8 cellular contexts compared by ENCODE assay signal in the genomic region with DNA sequence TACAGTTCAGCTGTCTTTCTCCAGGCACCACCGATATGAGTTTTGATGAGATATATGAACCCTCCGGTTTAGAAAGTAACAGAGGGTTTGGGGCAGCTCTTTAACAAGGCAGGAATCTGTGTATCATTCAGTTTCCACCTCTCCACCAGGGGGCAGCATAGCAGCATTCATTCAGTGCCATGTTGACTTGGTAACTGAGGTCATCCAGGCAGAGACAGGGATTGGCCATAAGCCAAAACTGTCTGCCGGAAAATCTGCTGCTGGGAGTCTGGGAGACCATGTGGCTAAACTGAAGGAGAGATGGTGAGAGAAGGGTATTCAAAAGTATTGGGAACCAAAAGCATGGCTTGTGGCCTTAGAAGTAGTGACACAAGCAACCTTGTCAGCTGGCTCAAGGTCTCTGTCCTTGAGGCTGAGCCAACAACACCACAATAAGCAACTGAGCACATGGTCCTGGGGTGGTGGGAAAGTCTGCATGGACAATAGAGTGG.
DNase-seq lines count a peak whose midpoint lies in the region; ATAC-seq and TF ChIP-seq lines count a peak whose summit lies in the region.

No MANE protein-coding gene starts in this region.

- TF ChIP-seq CTCF in GM12873 (IDR thresholded peaks at IDR 0.05; ENCODE audit: insufficient read depth, low read depth, low read length, missing control alignments): peak; percentile 85
- peak; percentile 64 for TF ChIP-seq CTCF in fibroblast of villous mesenchyme (IDR thresholded peaks at IDR 0.05; ENCODE audit: insufficient read depth, low read depth, low read length)
- peak; percentile 38 for TF ChIP-seq CTCF in osteocyte (IDR thresholded peaks at IDR 0.05)

- CTCF ChIA-PET in CD4-positive, alpha-beta memory T cell (lab: Charles Lee; ENCODE audit: partially characterized antibody): interaction anchor here (1.0 to 1.7 kb wide), 2 partner anchors 12 to 13 kb away, joined by 3 to 4 read pairs; no protein-coding TSS in a partner anchor

- no peak overlapping the region for H3K27ac ChIP-seq in CD4-positive, alpha-beta memory T cell (ENCODE audit: low read depth, low read length)

- no peaks in the 10 kb centered on the region for H3K36me3 ChIP-seq in CD4-positive, alpha-beta memory T cell (ENCODE audit: insufficient read depth, low read length)

- H3K36me3 Mint-ChIP-seq in osteocyte (ENCODE audit: unreplicated experiment): no peaks in the 10 kb centered on the region
- H3K36me3 Mint-ChIP-seq in CD4-positive, alpha-beta memory T cell: no peaks in the 10 kb centered on the region

- intact Hi-C loops in CD4-positive, alpha-beta memory T cell (cut with micrococcal nuclease): no loop called here

- H3K4me1 ChIP-seq in CD4-positive, alpha-beta memory T cell (ENCODE audit: insufficient read depth, low read length): no peaks in the 10 kb centered on the region

- H3K4me3 Mint-ChIP-seq in osteocyte (ENCODE audit: unreplicated experiment): no peak overlapping the region
- peak overlapping the region in 1 of 8 donors; percentile 9 for H3K4me3 Mint-ChIP-seq in CD4-positive, alpha-beta memory T cell

- no peak overlapping the region for H3K27ac Mint-ChIP-seq in osteocyte (ENCODE audit: unreplicated experiment)
- no peak overlapping the region for H3K27ac Mint-ChIP-seq in CD4-positive, alpha-beta memory T cell

- H3K4me3 ChIP-seq in fibroblast of villous mesenchyme (ENCODE audit: low read depth, low read length): no peak overlapping the region
- no peak overlapping the region for H3K4me3 ChIP-seq in CD4-positive, alpha-beta memory T cell (ENCODE audit: low read length in 2 of 2)

- H3K27me3 ChIP-seq in CD4-positive, alpha-beta memory T cell (ENCODE audit: insufficient read depth, low read length): no peaks in the 10 kb centered on the region

- ATAC-seq in HG03060 (IDR thresholded peaks at IDR 0.05; ENCODE audit: low read depth, unreplicated experiment): peak; percentile 70

- DNase-seq in A172 (ENCODE audit: low spot score): peak; percentile 62
- DNase-seq in NCI-H2171 treated with DMSO at 0.1 percent for 48 hours (lab: John Stamatoyannopoulos, UW): peak; percentile 91
- DNase-seq in activated CD4-positive, alpha-beta T cell treated with anti-CD3 and anti-CD28 coated beads, Interleukin-2, amount 50 U/mL, for 1 hour: peak; percentile 7
- peak; percentile 36 for DNase-seq in fibroblast of villous mesenchyme (ENCODE audit: low read depth)
- DNase-seq in osteocyte (ENCODE audit: extremely low spot score, unreplicated experiment): no peak
- DNase-seq in CD4-positive, alpha-beta memory T cell: no peak

- peaks cover 6% of the 10 kb centered on the region for H3K9me3 Mint-ChIP-seq in osteocyte (ENCODE audit: unreplicated experiment)
- H3K9me3 Mint-ChIP-seq in CD4-positive, alpha-beta memory T cell: peaks cover 0 to 4% (median 0%) of the 10 kb centered on the region in 8 donors

- no peaks in the 10 kb centered on the region for H3K9me3 ChIP-seq in CD4-positive, alpha-beta memory T cell (ENCODE audit: control insufficient read depth in 1 of 2, low read length in 2 of 2)

- H3K27me3 Mint-ChIP-seq in osteocyte (ENCODE audit: unreplicated experiment): no peaks in the 10 kb centered on the region
- peaks cover 5 to 13% of the 10 kb centered on the region in 2 donors for H3K27me3 Mint-ChIP-seq in CD4-positive, alpha-beta memory T cell

- no peaks in the 10 kb centered on the region for H3K4me1 Mint-ChIP-seq in osteocyte (ENCODE audit: unreplicated experiment)
- no peaks in the 10 kb centered on the region for H3K4me1 Mint-ChIP-seq in CD4-positive, alpha-beta memory T cell

- POLR2A ChIA-PET in CD4-positive, alpha-beta memory T cell (lab: Charles Lee; ENCODE audit: partially characterized antibody): no interaction called here

Comparison
In these comparisons a context has a peak if more than half of its experiments do, and no peak if none do; other contexts are left out.
1. DNase-seq: peak in A172 (single experiment), NCI-H2171 treated with DMSO at 0.1 percent for 48 hours (single experiment), activated CD4-positive, alpha-beta T cell treated with anti-CD3 and anti-CD28 coated beads, Interleukin-2, amount 50 U/mL, for 1 hour (single experiment) and fibroblast of villous mesenchyme (single experiment); none in osteocyte (single experiment) and CD4-positive, alpha-beta memory T cell (0 of 5).
2. Peak in every context shown above with its lines, with median percentiles within 50 percentile points of each other: CTCF ChIP-seq.